Comparison of ENCODE assay signal across 12 cellular contexts in genomic region chr13:45297456-45298205, GRCh38. TPM values are rescaled to one million over a fixed set of nuclear protein-coding genes. Genes with fewer than 3 reads are reported as not detected.
DNase-seq lines count a peak whose midpoint lies in the region; ATAC-seq and TF ChIP-seq lines count a peak whose summit lies in the region.
"Had no signal": no experiment of that assay in that cellular context is flagged by ENCODE, and none has a peak within 500 bp of the region (broad histone marks: within the 10 kb centered on the region; RNA-seq: fewer than 3 reads in every experiment).

No MANE protein-coding gene starts in this region.

- peak overlapping the region; percentile 44 for H3K27ac ChIP-seq in CD4-positive, alpha-beta T cell (ENCODE audit: low read depth, low read length)
- H3K27ac ChIP-seq: BLaER1 treated with 17β-estradiol and CSF1 and Interleukin-3, amounts not matched to agents 10 nM and 100 nM; testis had no signal

- peaks cover 2% of the 10 kb centered on the region for H3K27me3 Mint-ChIP-seq in CD4-positive, alpha-beta T cell
- H3K27me3 Mint-ChIP-seq in activated T-helper 17 cell treated with anti-CD3 and anti-CD28 coated beads, Interleukin-2, amount 50 U/mL, for 72 hours, result peaks cover 3% of the 10 kb centered on the region
- H3K27me3 Mint-ChIP-seq in naive B cell (no peaks in the 10 kb centered on the region), mesothelial cell of epicardium (ENCODE audit: low read depth) (peaks cover 6% of the 10 kb centered on the region)

- H3K9me3 ChIP-seq in CD4-positive, alpha-beta T cell (ENCODE audit: control insufficient read depth, low read length), result no peaks in the 10 kb centered on the region
- H3K9me3 ChIP-seq: BLaER1 treated with 17β-estradiol and CSF1 and Interleukin-3, amounts not matched to agents 10 nM and 100 nM; testis had no signal

- POLR2A ChIA-PET in CD4-positive, alpha-beta T cell (lab: Charles Lee), result interaction anchor here (1.0 to 1.9 kb wide), 5 partner anchors 11 to 43 kb away, joined by 3 to 10 read pairs (median 3); partner anchors contain the start of gene TPT1

- peak overlapping the region; percentile 76 for H3K27ac Mint-ChIP-seq in CD4-positive, alpha-beta T cell
- peak overlapping the region; percentile 60 for H3K27ac Mint-ChIP-seq in activated T-helper 17 cell treated with anti-CD3 and anti-CD28 coated beads, Interleukin-2, amount 50 U/mL, for 72 hours
- H3K27ac Mint-ChIP-seq in naive B cell, result peak overlapping the region; percentile 29 to 63 (median 41)
- no peak overlapping the region for H3K27ac Mint-ChIP-seq in mesothelial cell of epicardium

- TF ChIP-seq CTCF in CD4-positive, alpha-beta T cell (IDR thresholded peaks at IDR 0.05), result no peak
- no peak for TF ChIP-seq CTCF in mesothelial cell of epicardium (IDR thresholded peaks at IDR 0.05; ENCODE audit: unreplicated experiment)

- peak overlapping the region; percentile 23 for H3K4me3 Mint-ChIP-seq in CD4-positive, alpha-beta T cell
- H3K4me3 Mint-ChIP-seq in activated T-helper 17 cell treated with anti-CD3 and anti-CD28 coated beads, Interleukin-2, amount 50 U/mL, for 72 hours, result peak overlapping the region; percentile 7
- H3K4me3 Mint-ChIP-seq in naive B cell (no peak overlapping the region), mesothelial cell of epicardium (no peak overlapping the region)

- intact Hi-C loops in CD4-positive, alpha-beta T cell (cut with DNase I, micrococcal nuclease), result loop anchor here in 1 of 2 experiments (5.0 kb wide), 1 partner anchor 35 kb away; no protein-coding TSS in a partner anchor

- peak; percentile 86 for ATAC-seq in CD4-positive, alpha-beta T cell (ENCODE audit: poor library complexity)
- ATAC-seq in GM21723 (IDR thresholded peaks at IDR 0.05; ENCODE audit: unreplicated experiment), result peak; percentile 81
- peak; percentile 93 for ATAC-seq in activated T-helper 17 cell treated with anti-CD3 and anti-CD28 coated beads, Interleukin-2, amount 50 U/mL, for 72 hours (replicated peaks)
- ATAC-seq in naive B cell (ENCODE audit: low read depth in 2 of 2), result peak; percentile 32 to 37
- ATAC-seq in GM21717 (IDR thresholded peaks at IDR 0.05; ENCODE audit: unreplicated experiment), result no peak

- DNase-seq in CD4-positive, alpha-beta T cell, result no peak
- DNase-seq in naive B cell, result no peak
- DNase-seq in NCI-H2107 (lab: John Stamatoyannopoulos, UW), result no peak
- DNase-seq in C1 segment of cervical spinal cord (lab: John Stamatoyannopoulos, UW), result no peak
- no peak for DNase-seq in mesothelial cell of epicardium (ENCODE audit: low spot score in 2 of 2, unreplicated experiment in 2 of 2)
- DNase-seq: cortex of kidney, NCI-H1417 treated with DMSO at 0.1 percent for 48 hours, testis had no signal

- peaks cover 44% of the 10 kb centered on the region for H3K4me1 Mint-ChIP-seq in CD4-positive, alpha-beta T cell (ENCODE audit: low read depth)
- H3K4me1 Mint-ChIP-seq in activated T-helper 17 cell treated with anti-CD3 and anti-CD28 coated beads, Interleukin-2, amount 50 U/mL, for 72 hours, result peaks cover 23% of the 10 kb centered on the region
- peaks cover 17 to 26% (median 24%) of the 10 kb centered on the region in 3 donors for H3K4me1 Mint-ChIP-seq in naive B cell
- H3K4me1 Mint-ChIP-seq in mesothelial cell of epicardium, result no peaks in the 10 kb centered on the region

- H3K36me3 Mint-ChIP-seq in CD4-positive, alpha-beta T cell (ENCODE audit: low read depth), result no peaks in the 10 kb centered on the region
- no peaks in the 10 kb centered on the region for H3K36me3 Mint-ChIP-seq in activated T-helper 17 cell treated with anti-CD3 and anti-CD28 coated beads, Interleukin-2, amount 50 U/mL, for 72 hours (ENCODE audit: low read depth)
- no peaks in the 10 kb centered on the region for H3K36me3 Mint-ChIP-seq in naive B cell
- no peaks in the 10 kb centered on the region for H3K36me3 Mint-ChIP-seq in mesothelial cell of epicardium

- no peaks in the 10 kb centered on the region for H3K27me3 ChIP-seq in CD4-positive, alpha-beta T cell (ENCODE audit: control insufficient read depth, insufficient read depth, low read length)
- H3K27me3 ChIP-seq: BLaER1 treated with 17β-estradiol and CSF1 and Interleukin-3, amounts not matched to agents 10 nM and 100 nM; testis had no signal

- H3K9me3 Mint-ChIP-seq in CD4-positive, alpha-beta T cell, result no peaks in the 10 kb centered on the region
- H3K9me3 Mint-ChIP-seq in activated T-helper 17 cell treated with anti-CD3 and anti-CD28 coated beads, Interleukin-2, amount 50 U/mL, for 72 hours, result no peaks in the 10 kb centered on the region
- H3K9me3 Mint-ChIP-seq in naive B cell, result no peaks in the 10 kb centered on the region
- H3K9me3 Mint-ChIP-seq in mesothelial cell of epicardium, result no peaks in the 10 kb centered on the region

- CTCF ChIA-PET in CD4-positive, alpha-beta T cell (lab: Charles Lee), result no interaction called here

RNA-seq across cellular contexts. Expression of gene TPT1, which starts 43.4 kb away (rescaled TPM):
- total RNA-seq in CD4-positive, alpha-beta T cell, result 1,000 to 10,000 TPM; 8,742 to 8,834 TPM
- total RNA-seq in activated T-helper 17 cell treated with anti-CD3 and anti-CD28 coated beads, Interleukin-2, amount 50 U/mL, for 72 hours, result 1,000 to 10,000 TPM; 3,139 to 4,606 TPM
- polyA plus RNA-seq in naive B cell (ENCODE audit: low read depth in 6 of 6), result 1,000 to 10,000 TPM; 1,189 to 2,468 (median 2,211) TPM
- total RNA-seq in mesothelial cell of epicardium, result 2,772 to 2,964 TPM (median 2,883 TPM) in 3 replicates

Comparison
In these comparisons a context has a peak if more than half of its experiments do, and no peak if none do; other contexts are left out.
1. H3K4me3 Mint-ChIP-seq: peak in CD4-positive, alpha-beta T cell (single experiment) and activated T-helper 17 cell treated with anti-CD3 and anti-CD28 coated beads, Interleukin-2, amount 50 U/mL, for 72 hours (single experiment); none in naive B cell (0 of 8) and mesothelial cell of epicardium (single experiment).